Comparison of ENCODE assay signal across 23 cellular contexts in the genomic region with DNA sequence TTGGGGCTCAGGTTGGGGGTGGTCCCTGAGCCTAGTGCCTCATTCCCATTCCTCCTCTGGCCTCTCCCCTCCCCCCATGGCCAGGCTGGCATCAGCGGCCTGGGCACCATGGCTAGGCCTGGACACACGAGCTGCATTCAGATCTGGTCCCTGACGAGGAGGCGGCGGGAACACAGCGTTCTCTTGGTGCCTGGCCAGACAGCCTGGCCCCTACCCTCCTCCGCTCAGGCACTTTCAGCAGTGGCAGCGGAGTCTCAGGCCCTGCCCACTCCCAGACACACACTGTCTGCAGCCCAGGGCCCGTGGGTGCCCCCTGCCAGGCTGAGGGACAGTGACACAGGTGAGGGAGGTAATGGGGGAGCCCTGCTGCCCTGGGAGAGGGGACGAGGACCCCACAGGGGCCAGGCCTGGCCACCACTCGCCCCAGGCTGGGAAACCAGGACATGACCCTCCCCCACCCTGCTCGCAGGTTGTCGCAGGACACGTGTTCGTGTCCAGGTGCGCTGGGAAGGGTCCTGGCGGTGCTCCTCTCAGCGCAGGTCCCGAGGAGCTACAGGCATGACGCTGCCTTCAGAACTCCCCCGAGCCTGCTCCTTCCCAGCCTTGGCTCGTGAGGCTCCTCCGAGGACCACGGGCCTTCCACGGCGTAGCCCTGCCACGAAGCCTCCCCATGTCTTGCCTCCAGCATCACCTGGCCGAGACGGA. TPM values are rescaled to one million over a fixed set of nuclear protein-coding genes. Genes with fewer than 3 reads are reported as not detected.
DNase-seq lines count a peak whose midpoint lies in the region; ATAC-seq lines count a peak whose summit lies in the region.
"Had no signal": no experiment of that assay in that cellular context is flagged by ENCODE, and none has a peak within 500 bp of the region (broad histone marks: within the 10 kb centered on the region; RNA-seq: fewer than 3 reads in every experiment).

No MANE protein-coding gene starts in this region.

- no peaks in the 10 kb centered on the region for H3K36me3 Mint-ChIP-seq in natural killer cell treated with Interleukin-12 subunit alpha and Interleukin-12 subunit beta and Interleukin-15 and Interleukin-18, amount 100 ng/mL, for 72 hours
- H3K36me3 Mint-ChIP-seq: activated naive CD8-positive, alpha-beta T cell; CD4-positive, alpha-beta memory T cell had no signal

- H3K4me1 ChIP-seq in BLaER1 (peaks cover 80% of the 10 kb centered on the region), right cardiac atrium (ENCODE audit: control insufficient read depth, insufficient read depth, low read length) (peaks cover 8% of the 10 kb centered on the region)

- H3K27me3 ChIP-seq in BLaER1, result no peaks in the 10 kb centered on the region
- H3K27me3 ChIP-seq in right cardiac atrium (ENCODE audit: control insufficient read depth, insufficient read depth), result no peaks in the 10 kb centered on the region

- peak; percentile 43 for DNase-seq in cerebellum (ENCODE audit: low spot score)
- peak in 1 of 3 donors; percentile 79 for DNase-seq in right cardiac atrium
- DNase-seq in posterior cingulate gyrus, result peak; percentile 68 to 97 (median 89)
- no peak for DNase-seq in natural killer cell treated with Interleukin-12 subunit alpha and Interleukin-12 subunit beta and Interleukin-15 and Interleukin-18, amount 100 ng/mL, for 72 hours (ENCODE audit: low spot score)
- no peak for DNase-seq in stimulated activated CD4-positive, alpha-beta T cell treated with anti-CD3 and anti-CD28 coated beads, Interleukin-2, amount 100 ng/mL, for 48 hours
- DNase-seq: activated CD4-positive, alpha-beta T cell treated with anti-CD3 and anti-CD28 coated beads, Interleukin-2, amount 50 U/mL, for 1 hour; activated CD8-positive, alpha-beta memory T cell treated with anti-CD3 and anti-CD28 coated beads, Interleukin-2, amount 50 U/mL, for 4 hours; DMS 273 treated with DMSO at 0.1 percent for 48 hours; MM.1S; NCI-H1417 treated with DMSO at 0.1 percent for 48 hours; NCI-H69; retina; stimulated activated CD4-positive, alpha-beta T cell treated with anti-CD3 and anti-CD28 coated beads, Interleukin-12 subunit alpha, Interleukin-12 subunit beta, amount 100 ng/mL, for 4 hours had no signal

- peak; percentile 55 to 60 for ATAC-seq in right cardiac atrium
- no peak for ATAC-seq in HG02870 (IDR thresholded peaks at IDR 0.05; ENCODE audit: unreplicated experiment)
- ATAC-seq in natural killer cell treated with Interleukin-12 subunit alpha and Interleukin-12 subunit beta and Interleukin-15 and Interleukin-18, amount 100 ng/mL, for 72 hours, result no peak
- no peak for ATAC-seq in HG02623 (IDR thresholded peaks at IDR 0.05; ENCODE audit: unreplicated experiment)
- ATAC-seq: activated T-helper 17 cell treated with anti-CD3 and anti-CD28 coated beads, Interleukin-2, amount 50 U/mL, for 72 hours; gastroesophageal sphincter; SK-N-SH treated with all-trans-retinoic acid at 6 μM for 48 hours had no signal

- WGBS in right cardiac atrium, result 87% methylated on average over 29 of the region's 29 CpGs

- no peaks in the 10 kb centered on the region for H3K4me1 Mint-ChIP-seq in natural killer cell treated with Interleukin-12 subunit alpha and Interleukin-12 subunit beta and Interleukin-15 and Interleukin-18, amount 100 ng/mL, for 72 hours (ENCODE audit: low read depth in 2 of 2)

- no peak overlapping the region for H3K4me3 Mint-ChIP-seq in natural killer cell treated with Interleukin-12 subunit alpha and Interleukin-12 subunit beta and Interleukin-15 and Interleukin-18, amount 100 ng/mL, for 72 hours
- H3K4me3 Mint-ChIP-seq: activated naive CD8-positive, alpha-beta T cell; activated T-helper 17 cell treated with anti-CD3 and anti-CD28 coated beads, Interleukin-2, amount 50 U/mL, for 72 hours had no signal

- H3K27ac Mint-ChIP-seq in natural killer cell treated with Interleukin-12 subunit alpha and Interleukin-12 subunit beta and Interleukin-15 and Interleukin-18, amount 100 ng/mL, for 72 hours, result no peak overlapping the region
- H3K27ac Mint-ChIP-seq: activated naive CD8-positive, alpha-beta T cell; activated T-helper 17 cell treated with anti-CD3 and anti-CD28 coated beads, Interleukin-2, amount 50 U/mL, for 72 hours had no signal

- H3K4me3 ChIP-seq in BLaER1 (no peak overlapping the region), right cardiac atrium (ENCODE audit: low read length) (no peak overlapping the region)
- H3K4me3 ChIP-seq: esophagus muscularis mucosa, gastroesophageal sphincter had no signal

- intact Hi-C loops in right cardiac atrium (cut with DNase I) (no loop called here), posterior cingulate gyrus (cut with DNase I) (no loop called here)

- H3K9me3 Mint-ChIP-seq in natural killer cell treated with Interleukin-12 subunit alpha and Interleukin-12 subunit beta and Interleukin-15 and Interleukin-18, amount 100 ng/mL, for 72 hours, result no peaks in the 10 kb centered on the region
- H3K9me3 Mint-ChIP-seq: activated T-helper 17 cell treated with anti-CD3 and anti-CD28 coated beads, Interleukin-2, amount 50 U/mL, for 72 hours; CD4-positive, alpha-beta memory T cell had no signal

- no peaks in the 10 kb centered on the region for H4K20me1 ChIP-seq in BLaER1

- H3K9me3 ChIP-seq in BLaER1 (no peaks in the 10 kb centered on the region), right cardiac atrium (ENCODE audit: control insufficient read depth, low read length) (no peaks in the 10 kb centered on the region)
- H3K9me3 ChIP-seq: esophagus muscularis mucosa, gastroesophageal sphincter had no signal

- H3K9ac ChIP-seq in BLaER1, result no peak overlapping the region

- H3K27ac ChIP-seq in BLaER1 (peak overlapping the region; percentile 80), right cardiac atrium (ENCODE audit: low read length) (no peak overlapping the region)
- H3K27ac ChIP-seq: esophagus muscularis mucosa, gastroesophageal sphincter, RWPE1 had no signal

- peak overlapping the region; percentile 96 for H3K4me2 ChIP-seq in BLaER1

- no peaks in the 10 kb centered on the region for H3K36me3 ChIP-seq in BLaER1
- H3K36me3 ChIP-seq: esophagus muscularis mucosa, gastroesophageal sphincter had no signal

- H3K27me3 Mint-ChIP-seq in natural killer cell treated with Interleukin-12 subunit alpha and Interleukin-12 subunit beta and Interleukin-15 and Interleukin-18, amount 100 ng/mL, for 72 hours, result peaks cover 0 to 2% of the 10 kb centered on the region in 2 donors
- H3K27me3 Mint-ChIP-seq: activated naive CD8-positive, alpha-beta T cell; activated T-helper 17 cell treated with anti-CD3 and anti-CD28 coated beads, Interleukin-2, amount 50 U/mL, for 72 hours; CD4-positive, alpha-beta memory T cell had no signal

RNA-seq across cellular contexts. Expression of a gene that starts 19.9 kb away (rescaled TPM):
- total RNA-seq in cerebellum (21.1 TPM), right cardiac atrium (10 to 100 TPM; 64.0 to 88.7 (median 76.2) TPM)
- 83.3 TPM for polyA plus RNA-seq in right cardiac atrium
- 10 to 100 TPM; 28.9 to 42.4 TPM for total RNA-seq in natural killer cell treated with Interleukin-12 subunit alpha and Interleukin-12 subunit beta and Interleukin-15 and Interleukin-18, amount 100 ng/mL, for 72 hours

Comparison
In these comparisons a context has a peak if more than half of its experiments do, and no peak if none do; other contexts are left out.
1. DNase-seq: peak in cerebellum (single experiment) and posterior cingulate gyrus (10 of 10); none in natural killer cell treated with Interleukin-12 subunit alpha and Interleukin-12 subunit beta and Interleukin-15 and Interleukin-18, amount 100 ng/mL, for 72 hours (single experiment) and stimulated activated CD4-positive, alpha-beta T cell treated with anti-CD3 and anti-CD28 coated beads, Interleukin-2, amount 100 ng/mL, for 48 hours (0 of 2).
2. ATAC-seq: peak in right cardiac atrium (2 of 2); none in HG02870 (single experiment), natural killer cell treated with Interleukin-12 subunit alpha and Interleukin-12 subunit beta and Interleukin-15 and Interleukin-18, amount 100 ng/mL, for 72 hours (0 of 2) and HG02623 (single experiment).